ENCODE assay signal across 1 cellular context in the genomic region with DNA sequence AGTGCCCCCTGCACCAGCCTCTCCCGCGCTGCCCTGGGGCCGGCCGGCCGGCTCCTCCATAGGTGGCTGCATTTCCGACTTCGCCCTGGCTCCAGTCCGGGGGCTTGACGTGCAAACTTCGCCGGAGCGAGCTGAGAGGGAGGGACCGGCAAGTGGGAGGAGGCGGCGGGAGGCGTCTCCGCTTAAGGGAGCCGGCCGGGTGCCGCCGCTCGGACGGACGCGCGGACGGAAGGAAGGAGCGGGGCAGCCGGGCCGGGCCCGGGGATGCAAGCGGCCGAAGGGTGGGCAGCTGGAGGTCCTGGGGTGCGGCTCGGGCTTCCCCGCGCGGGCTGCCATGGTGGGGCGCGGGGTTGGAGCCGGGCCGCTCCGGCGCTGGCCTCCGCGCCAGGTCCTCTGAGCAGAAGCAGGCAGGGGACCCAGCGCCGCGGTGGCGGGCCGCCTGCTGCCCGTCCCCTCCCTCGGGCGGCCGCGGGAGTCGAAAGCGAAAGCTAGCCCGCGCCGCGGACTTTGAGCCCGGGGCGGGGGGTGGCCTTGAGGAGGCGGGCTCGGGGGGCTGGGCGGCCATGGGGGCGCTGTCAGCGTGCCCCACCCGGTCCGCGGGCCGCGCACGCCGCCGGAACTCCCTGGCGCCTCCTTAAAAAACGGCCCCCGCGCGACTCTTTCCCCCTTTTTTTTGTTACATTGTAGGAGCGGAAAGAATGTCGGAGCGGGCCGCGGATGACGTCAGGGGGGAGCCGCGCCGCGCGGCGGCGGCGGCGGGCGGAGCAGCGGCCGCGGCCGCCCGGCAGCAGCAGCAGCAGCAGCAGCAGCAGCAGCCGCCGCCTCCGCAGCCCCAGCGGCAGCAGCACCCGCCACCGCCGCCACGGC.
TF ChIP-seq lines count a peak whose summit lies in the region.

A gene (minus strand): TSS at position 483 of the 867 bp plus-strand sequence.

TF ChIP-seq in HepG2, 621 proteins besides CTCF, POLR2A, EP300 and RAD21 (continued from another document and continues in another):
- TF ChIP-seq, protein P1, sequence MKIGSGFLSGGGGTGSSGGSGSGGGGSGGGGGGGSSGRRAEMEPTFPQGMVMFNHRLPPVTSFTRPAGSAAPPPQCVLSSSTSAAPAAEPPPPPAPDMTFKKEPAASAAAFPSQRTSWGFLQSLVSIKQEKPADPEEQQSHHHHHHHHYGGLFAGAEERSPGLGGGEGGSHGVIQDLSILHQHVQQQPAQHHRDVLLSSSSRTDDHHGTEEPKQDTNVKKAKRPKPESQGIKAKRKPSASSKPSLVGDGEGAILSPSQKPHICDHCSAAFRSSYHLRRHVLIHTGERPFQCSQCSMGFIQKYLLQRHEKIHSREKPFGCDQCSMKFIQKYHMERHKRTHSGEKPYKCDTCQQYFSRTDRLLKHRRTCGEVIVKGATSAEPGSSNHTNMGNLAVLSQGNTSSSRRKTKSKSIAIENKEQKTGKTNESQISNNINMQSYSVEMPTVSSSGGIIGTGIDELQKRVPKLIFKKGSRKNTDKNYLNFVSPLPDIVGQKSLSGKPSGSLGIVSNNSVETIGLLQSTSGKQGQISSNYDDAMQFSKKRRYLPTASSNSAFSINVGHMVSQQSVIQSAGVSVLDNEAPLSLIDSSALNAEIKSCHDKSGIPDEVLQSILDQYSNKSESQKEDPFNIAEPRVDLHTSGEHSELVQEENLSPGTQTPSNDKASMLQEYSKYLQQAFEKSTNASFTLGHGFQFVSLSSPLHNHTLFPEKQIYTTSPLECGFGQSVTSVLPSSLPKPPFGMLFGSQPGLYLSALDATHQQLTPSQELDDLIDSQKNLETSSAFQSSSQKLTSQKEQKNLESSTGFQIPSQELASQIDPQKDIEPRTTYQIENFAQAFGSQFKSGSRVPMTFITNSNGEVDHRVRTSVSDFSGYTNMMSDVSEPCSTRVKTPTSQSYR (CRISPR knock-in tag; IDR thresholded peaks at IDR 0.05; ENCODE audit: borderline replicate concordance) = no peak
- TF ChIP-seq, protein P2, sequence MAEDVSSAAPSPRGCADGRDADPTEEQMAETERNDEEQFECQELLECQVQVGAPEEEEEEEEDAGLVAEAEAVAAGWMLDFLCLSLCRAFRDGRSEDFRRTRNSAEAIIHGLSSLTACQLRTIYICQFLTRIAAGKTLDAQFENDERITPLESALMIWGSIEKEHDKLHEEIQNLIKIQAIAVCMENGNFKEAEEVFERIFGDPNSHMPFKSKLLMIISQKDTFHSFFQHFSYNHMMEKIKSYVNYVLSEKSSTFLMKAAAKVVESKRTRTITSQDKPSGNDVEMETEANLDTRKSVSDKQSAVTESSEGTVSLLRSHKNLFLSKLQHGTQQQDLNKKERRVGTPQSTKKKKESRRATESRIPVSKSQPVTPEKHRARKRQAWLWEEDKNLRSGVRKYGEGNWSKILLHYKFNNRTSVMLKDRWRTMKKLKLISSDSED (CRISPR knock-in tag; IDR thresholded peaks at IDR 0.05) = no peak
- no peak for TF ChIP-seq RFX5 (IDR thresholded peaks at IDR 0.05; ENCODE audit: low read depth, low read length)
- TF ChIP-seq HCFC1 (IDR thresholded peaks at IDR 0.05; ENCODE audit: low read depth, low read length) = no peak
- TF ChIP-seq, protein P3, sequence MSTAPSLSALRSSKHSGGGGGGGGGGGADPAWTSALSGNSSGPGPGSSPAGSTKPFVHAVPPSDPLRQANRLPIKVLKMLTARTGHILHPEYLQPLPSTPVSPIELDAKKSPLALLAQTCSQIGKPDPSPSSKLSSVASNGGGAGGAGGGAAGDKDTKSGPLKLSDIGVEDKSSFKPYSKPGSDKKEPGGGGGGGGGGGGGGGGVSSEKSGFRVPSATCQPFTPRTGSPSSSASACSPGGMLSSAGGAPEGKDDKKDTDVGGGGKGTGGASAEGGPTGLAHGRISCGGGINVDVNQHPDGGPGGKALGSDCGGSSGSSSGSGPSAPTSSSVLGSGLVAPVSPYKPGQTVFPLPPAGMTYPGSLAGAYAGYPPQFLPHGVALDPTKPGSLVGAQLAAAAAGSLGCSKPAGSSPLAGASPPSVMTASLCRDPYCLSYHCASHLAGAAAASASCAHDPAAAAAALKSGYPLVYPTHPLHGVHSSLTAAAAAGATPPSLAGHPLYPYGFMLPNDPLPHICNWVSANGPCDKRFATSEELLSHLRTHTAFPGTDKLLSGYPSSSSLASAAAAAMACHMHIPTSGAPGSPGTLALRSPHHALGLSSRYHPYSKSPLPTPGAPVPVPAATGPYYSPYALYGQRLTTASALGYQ (CRISPR knock-in tag; IDR thresholded peaks at IDR 0.05) = no peak
- no peak for TF ChIP-seq EEA1 (CRISPR knock-in tag; IDR thresholded peaks at IDR 0.05; ENCODE audit: borderline replicate concordance)
- no peak for TF ChIP-seq TSC22D2 (CRISPR knock-in tag; IDR thresholded peaks at IDR 0.05; ENCODE audit: borderline replicate concordance)
- TF ChIP-seq HOXA9 (CRISPR knock-in tag; IDR thresholded peaks at IDR 0.05; ENCODE audit: borderline replicate concordance) = no peak
- TF ChIP-seq, protein P4, sequence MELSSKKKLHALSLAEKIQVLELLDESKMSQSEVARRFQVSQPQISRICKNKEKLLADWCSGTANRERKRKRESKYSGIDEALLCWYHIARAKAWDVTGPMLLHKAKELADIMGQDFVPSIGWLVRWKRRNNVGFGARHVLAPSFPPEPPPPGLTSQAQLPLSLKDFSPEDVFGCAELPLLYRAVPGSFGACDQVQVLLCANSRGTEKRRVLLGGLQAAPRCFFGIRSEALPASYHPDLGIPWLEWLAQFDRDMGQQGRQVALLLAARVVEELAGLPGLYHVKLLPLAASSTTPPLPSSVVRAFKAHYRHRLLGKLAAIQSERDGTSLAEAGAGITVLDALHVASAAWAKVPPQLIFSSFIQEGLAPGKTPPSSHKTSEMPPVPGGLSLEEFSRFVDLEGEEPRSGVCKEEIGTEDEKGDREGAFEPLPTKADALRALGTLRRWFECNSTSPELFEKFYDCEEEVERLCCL (CRISPR knock-in tag; IDR thresholded peaks at IDR 0.05; ENCODE audit: borderline replicate concordance) = no peak
- TF ChIP-seq ZNF260 (CRISPR knock-in tag; IDR thresholded peaks at IDR 0.05; ENCODE audit: borderline replicate concordance, low read depth) = no peak
- TF ChIP-seq, protein P5, sequence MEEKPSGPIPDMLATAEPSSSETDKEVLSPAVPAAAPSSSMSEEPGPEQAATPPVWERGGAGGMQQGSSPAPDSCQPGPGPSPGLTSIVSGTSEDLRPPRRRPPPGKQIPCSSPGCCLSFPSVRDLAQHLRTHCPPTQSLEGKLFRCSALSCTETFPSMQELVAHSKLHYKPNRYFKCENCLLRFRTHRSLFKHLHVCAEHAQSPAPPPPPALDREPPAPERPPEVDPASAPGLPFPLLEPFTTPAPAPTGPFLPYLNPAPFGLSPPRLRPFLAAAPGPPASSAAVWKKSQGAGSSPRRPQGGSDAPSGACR (CRISPR knock-in tag; IDR thresholded peaks at IDR 0.05) = no peak
- TF ChIP-seq, protein P6, sequence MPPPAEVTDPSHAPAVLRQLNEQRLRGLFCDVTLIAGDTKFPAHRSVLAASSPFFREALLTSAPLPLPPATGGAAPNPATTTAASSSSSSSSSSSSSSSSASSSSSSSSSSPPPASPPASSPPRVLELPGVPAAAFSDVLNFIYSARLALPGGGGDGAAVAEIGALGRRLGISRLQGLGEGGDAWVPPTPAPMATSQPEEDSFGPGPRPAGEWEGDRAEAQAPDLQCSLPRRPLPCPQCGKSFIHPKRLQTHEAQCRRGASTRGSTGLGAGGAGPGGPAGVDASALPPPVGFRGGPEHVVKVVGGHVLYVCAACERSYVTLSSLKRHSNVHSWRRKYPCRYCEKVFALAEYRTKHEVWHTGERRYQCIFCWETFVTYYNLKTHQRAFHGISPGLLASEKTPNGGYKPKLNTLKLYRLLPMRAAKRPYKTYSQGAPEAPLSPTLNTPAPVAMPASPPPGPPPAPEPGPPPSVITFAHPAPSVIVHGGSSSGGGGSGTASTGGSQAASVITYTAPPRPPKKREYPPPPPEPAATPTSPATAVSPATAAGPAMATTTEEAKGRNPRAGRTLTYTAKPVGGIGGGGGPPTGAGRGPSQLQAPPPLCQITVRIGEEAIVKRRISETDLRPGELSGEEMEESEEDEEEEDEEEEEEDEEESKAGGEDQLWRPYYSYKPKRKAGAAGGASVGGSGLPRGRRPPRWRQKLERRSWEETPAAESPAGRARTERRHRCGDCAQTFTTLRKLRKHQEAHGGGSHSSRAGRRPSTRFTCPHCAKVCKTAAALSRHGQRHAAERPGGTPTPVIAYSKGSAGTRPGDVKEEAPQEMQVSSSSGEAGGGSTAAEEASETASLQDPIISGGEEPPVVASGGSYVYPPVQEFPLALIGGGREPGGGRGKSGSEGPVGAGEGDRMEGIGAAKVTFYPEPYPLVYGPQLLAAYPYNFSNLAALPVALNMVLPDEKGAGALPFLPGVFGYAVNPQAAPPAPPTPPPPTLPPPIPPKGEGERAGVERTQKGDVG (CRISPR knock-in tag; IDR thresholded peaks at IDR 0.05; ENCODE audit: borderline replicate concordance) = no peak
- TF ChIP-seq, protein P7, sequence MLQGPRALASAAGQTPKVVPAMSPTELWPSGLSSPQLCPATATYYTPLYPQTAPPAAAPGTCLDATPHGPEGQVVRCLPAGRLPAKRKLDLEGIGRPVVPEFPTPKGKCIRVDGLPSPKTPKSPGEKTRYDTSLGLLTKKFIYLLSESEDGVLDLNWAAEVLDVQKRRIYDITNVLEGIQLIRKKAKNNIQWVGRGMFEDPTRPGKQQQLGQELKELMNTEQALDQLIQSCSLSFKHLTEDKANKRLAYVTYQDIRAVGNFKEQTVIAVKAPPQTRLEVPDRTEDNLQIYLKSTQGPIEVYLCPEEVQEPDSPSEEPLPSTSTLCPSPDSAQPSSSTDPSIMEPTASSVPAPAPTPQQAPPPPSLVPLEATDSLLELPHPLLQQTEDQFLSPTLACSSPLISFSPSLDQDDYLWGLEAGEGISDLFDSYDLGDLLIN (CRISPR knock-in tag; IDR thresholded peaks at IDR 0.05; ENCODE audit: borderline replicate concordance) = no peak
- TF ChIP-seq ZBTB42 (CRISPR knock-in tag; IDR thresholded peaks at IDR 0.05) = 0 out of 2 replicates have a peak, but pooled peaks have one; percentile 49
- TF ChIP-seq, protein P8, sequence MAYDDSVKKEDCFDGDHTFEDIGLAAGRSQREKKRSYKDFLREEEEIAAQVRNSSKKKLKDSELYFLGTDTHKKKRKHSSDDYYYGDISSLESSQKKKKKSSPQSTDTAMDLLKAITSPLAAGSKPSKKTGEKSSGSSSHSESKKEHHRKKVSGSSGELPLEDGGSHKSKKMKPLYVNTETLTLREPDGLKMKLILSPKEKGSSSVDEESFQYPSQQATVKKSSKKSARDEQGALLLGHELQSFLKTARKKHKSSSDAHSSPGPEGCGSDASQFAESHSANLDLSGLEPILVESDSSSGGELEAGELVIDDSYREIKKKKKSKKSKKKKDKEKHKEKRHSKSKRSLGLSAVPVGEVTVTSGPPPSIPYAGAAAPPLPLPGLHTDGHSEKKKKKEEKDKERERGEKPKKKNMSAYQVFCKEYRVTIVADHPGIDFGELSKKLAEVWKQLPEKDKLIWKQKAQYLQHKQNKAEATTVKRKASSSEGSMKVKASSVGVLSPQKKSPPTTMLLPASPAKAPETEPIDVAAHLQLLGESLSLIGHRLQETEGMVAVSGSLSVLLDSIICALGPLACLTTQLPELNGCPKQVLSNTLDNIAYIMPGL (CRISPR knock-in tag; IDR thresholded peaks at IDR 0.05; ENCODE audit: borderline replicate concordance in 1 of 2, low read depth in 1 of 2) = peak in 1 of 2 experiments; percentile 75; a peak in 2 of 4 replicates
- no peak for TF ChIP-seq MIXL1 (CRISPR knock-in tag; IDR thresholded peaks at IDR 0.05)
- TF ChIP-seq PRPF4 (IDR thresholded peaks at IDR 0.05; ENCODE audit: low read depth, low read length, poor library complexity, severe bottlenecking) = no peak
- no peak for TF ChIP-seq ATRX (CRISPR knock-in tag; IDR thresholded peaks at IDR 0.05; ENCODE audit: borderline replicate concordance)
- no peak for TF ChIP-seq SP2 (CRISPR knock-in tag; IDR thresholded peaks at IDR 0.05)
- TF ChIP-seq, protein P9, sequence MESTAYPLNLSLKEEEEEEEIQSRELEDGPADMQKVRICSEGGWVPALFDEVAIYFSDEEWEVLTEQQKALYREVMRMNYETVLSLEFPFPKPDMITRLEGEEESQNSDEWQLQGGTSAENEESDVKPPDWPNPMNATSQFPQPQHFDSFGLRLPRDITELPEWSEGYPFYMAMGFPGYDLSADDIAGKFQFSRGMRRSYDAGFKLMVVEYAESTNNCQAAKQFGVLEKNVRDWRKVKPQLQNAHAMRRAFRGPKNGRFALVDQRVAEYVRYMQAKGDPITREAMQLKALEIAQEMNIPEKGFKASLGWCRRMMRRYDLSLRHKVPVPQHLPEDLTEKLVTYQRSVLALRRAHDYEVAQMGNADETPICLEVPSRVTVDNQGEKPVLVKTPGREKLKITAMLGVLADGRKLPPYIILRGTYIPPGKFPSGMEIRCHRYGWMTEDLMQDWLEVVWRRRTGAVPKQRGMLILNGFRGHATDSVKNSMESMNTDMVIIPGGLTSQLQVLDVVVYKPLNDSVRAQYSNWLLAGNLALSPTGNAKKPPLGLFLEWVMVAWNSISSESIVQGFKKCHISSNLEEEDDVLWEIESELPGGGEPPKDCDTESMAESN (CRISPR knock-in tag; conservative IDR thresholded peaks at IDR 0.05) = peak; percentile 54; the same call in 1 of the 2 replicates
- TF ChIP-seq, protein P10, sequence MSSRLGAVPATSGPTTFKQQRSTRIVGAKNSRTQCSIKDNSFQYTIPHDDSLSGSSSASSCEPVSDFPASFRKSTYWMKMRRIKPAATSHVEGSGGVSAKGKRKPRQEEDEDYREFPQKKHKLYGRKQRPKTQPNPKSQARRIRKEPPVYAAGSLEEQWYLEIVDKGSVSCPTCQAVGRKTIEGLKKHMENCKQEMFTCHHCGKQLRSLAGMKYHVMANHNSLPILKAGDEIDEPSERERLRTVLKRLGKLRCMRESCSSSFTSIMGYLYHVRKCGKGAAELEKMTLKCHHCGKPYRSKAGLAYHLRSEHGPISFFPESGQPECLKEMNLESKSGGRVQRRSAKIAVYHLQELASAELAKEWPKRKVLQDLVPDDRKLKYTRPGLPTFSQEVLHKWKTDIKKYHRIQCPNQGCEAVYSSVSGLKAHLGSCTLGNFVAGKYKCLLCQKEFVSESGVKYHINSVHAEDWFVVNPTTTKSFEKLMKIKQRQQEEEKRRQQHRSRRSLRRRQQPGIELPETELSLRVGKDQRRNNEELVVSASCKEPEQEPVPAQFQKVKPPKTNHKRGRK (CRISPR knock-in tag; IDR thresholded peaks at IDR 0.05) = no peak
- no peak for TF ChIP-seq PPARG (CRISPR knock-in tag; conservative IDR thresholded peaks at IDR 0.05)
- TF ChIP-seq NFIC (IDR thresholded peaks at IDR 0.05; ENCODE audit: low read length) = no peak
- TF ChIP-seq ZNF432 (CRISPR knock-in tag; IDR thresholded peaks at IDR 0.05; ENCODE audit: borderline replicate concordance) = no peak
- TF ChIP-seq CCDC6 (CRISPR knock-in tag; IDR thresholded peaks at IDR 0.05) = 0 out of 2 replicates have a peak, but pooled peaks have one; percentile 51
- TF ChIP-seq, protein P11, sequence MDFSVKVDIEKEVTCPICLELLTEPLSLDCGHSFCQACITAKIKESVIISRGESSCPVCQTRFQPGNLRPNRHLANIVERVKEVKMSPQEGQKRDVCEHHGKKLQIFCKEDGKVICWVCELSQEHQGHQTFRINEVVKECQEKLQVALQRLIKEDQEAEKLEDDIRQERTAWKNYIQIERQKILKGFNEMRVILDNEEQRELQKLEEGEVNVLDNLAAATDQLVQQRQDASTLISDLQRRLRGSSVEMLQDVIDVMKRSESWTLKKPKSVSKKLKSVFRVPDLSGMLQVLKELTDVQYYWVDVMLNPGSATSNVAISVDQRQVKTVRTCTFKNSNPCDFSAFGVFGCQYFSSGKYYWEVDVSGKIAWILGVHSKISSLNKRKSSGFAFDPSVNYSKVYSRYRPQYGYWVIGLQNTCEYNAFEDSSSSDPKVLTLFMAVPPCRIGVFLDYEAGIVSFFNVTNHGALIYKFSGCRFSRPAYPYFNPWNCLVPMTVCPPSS (IDR thresholded peaks at IDR 0.05) = no peak
- TF ChIP-seq SMC3 (IDR thresholded peaks at IDR 0.05; ENCODE audit: low read length) = no peak
- no peak for TF ChIP-seq ZNF660 (CRISPR knock-in tag; IDR thresholded peaks at IDR 0.05; ENCODE audit: borderline replicate concordance, low read depth)
